ENCODE assay signal across 11 cellular contexts in the genomic region with DNA sequence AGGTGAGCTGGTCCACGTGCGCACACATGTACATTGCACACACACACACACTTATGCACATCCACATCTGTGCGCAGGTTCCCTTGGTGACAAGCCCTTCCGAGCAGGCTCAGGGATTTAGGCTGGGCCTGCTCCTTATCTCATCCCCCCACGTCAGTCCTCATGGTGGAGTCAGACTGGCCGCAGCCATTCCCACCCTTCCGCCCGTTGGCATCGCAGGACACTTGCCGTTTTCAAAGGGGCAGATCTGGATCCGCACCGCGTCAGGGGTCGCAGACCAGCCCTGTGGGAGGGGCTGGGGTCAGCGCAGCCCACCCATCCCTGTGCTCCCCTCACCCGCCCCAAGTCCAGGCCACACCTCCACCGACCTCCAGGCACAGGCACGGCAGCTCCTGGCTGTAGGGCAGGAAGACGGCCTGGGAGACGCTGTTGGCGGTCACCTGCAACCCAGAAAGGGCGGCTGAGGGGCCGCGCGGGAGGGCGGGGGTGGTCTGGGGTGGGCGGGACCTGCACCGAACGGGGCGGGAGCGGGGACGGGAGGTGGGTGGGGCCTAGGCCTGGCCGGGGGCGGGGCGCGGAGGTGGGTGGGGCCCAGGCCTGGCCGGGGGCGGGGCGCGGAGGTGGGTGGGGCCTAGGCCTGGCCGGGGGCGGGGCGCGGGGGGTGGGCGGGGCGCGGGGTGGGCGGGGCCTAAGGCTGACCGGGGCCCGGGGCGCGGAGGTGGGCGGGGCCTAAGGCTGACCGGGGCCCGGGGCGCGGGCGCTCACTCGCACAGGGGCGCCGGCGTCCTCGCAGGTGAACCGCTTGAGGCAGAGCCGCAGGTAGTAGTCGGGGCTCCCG. TPM values are rescaled to one million over a fixed set of nuclear protein-coding genes. Genes with fewer than 3 reads are reported as not detected.
DNase-seq lines count a peak whose midpoint lies in the region; ATAC-seq, FAIRE-seq and TF ChIP-seq lines count a peak whose summit lies in the region.
"Had no signal": no experiment of that assay in that cellular context is flagged by ENCODE, and none has a peak within 500 bp of the region (broad histone marks: within the 10 kb centered on the region; RNA-seq: fewer than 3 reads in every experiment).

No MANE protein-coding gene starts in this region.

- TF ChIP-seq EP300 in Ishikawa (IDR thresholded peaks at IDR 0.05; ENCODE audit: borderline replicate concordance) = no peak

- H3K27ac ChIP-seq in small intestine (ENCODE audit: low read depth in 1 of 2, low read length in 1 of 2) = no peak overlapping the region

- in situ Hi-C loops in ACHN (cut with HindIII; ENCODE audit: low pct_ligation_motif_present, low pct_unique_long_range_greater_than_20kb, low sequenced_read_pairs) = no loop called here

- no peaks in the 10 kb centered on the region for H3K9me3 ChIP-seq in small intestine (ENCODE audit: control insufficient read depth, low read depth)
- H3K9me3 ChIP-seq: Caco-2 had no signal

- no peak for ATAC-seq in GM21717 (IDR thresholded peaks at IDR 0.05; ENCODE audit: unreplicated experiment)
- ATAC-seq: Panc1 had no signal

- peak overlapping the region in 1 of 2 donors; percentile 54 for H3K4me3 ChIP-seq in small intestine (ENCODE audit: low read depth in 1 of 2, low read length in 2 of 2)

- H3K36me3 ChIP-seq in small intestine (ENCODE audit: control insufficient read depth in 2 of 2, insufficient read depth in 2 of 2, low read length in 2 of 2) = no peaks in the 10 kb centered on the region

- 16 to 27% (median 27%) methylated on average over 29 to 59 of the region's 67 CpGs for WGBS in small intestine, 3 donors

- FAIRE-seq in small intestine (lab: Jason Lieb, UNC) = no peak

- H3K4me1 ChIP-seq in small intestine (ENCODE audit: control insufficient read depth in 2 of 2, insufficient read depth in 1 of 2, low read depth in 1 of 2, low read length in 1 of 2) = peaks cover 0 to 10% of the 10 kb centered on the region in 2 donors
- H3K4me1 ChIP-seq: Caco-2 had no signal

- H3K27me3 ChIP-seq in small intestine (ENCODE audit: control insufficient read depth in 2 of 2, insufficient read depth in 2 of 2, low read length in 2 of 2) = no peaks in the 10 kb centered on the region

- DNase-seq in AG20443 (ENCODE audit: low spot score) (peak; percentile 61), mesenteric fat pad (ENCODE audit: low spot score) (peak; percentile 88), Ammon's horn (ENCODE audit: low spot score) (no peak), small intestine (no peak), ACHN (no peak)
- peak; percentile 16 for DNase-seq in effector CD8-positive, alpha-beta T cell (lab: John Stamatoyannopoulos, UW)
- DNase-seq: activated gamma-delta T cell, Caco-2 had no signal

- no peak for TF ChIP-seq RAD21 in Ishikawa (IDR thresholded peaks at IDR 0.05; ENCODE audit: low read depth)

TF ChIP-seq in Ishikawa, 13 proteins besides CTCF, POLR2A, EP300 and RAD21:
- TF ChIP-seq CREB1 (IDR thresholded peaks at IDR 0.05; ENCODE audit: low read depth) (no peak), YY1 (IDR thresholded peaks at IDR 0.05; ENCODE audit: low read depth) (no peak), ZBTB7A (IDR thresholded peaks at IDR 0.05; ENCODE audit: low read depth) (peak; percentile 52; the same call in 1 of the 2 replicates)

RNA-seq across cellular contexts. Expression of gene IL17REL, which starts 13.3 kb away (rescaled TPM):
- total RNA-seq in mesenteric fat pad = not detected
- under 1 TPM in 2 of 3 donors, not detected in 1; 0.27 to 0.49 TPM for polyA plus RNA-seq in small intestine
- total RNA-seq: Caco-2 had no signal

RNA-seq across cellular contexts. Expression of gene PIM3, which starts 38.7 kb away (rescaled TPM):
- total RNA-seq in mesenteric fat pad = 124 TPM
- 10 to 100 TPM; 35.7 to 72.2 (median 49.4) TPM for polyA plus RNA-seq in small intestine

RNA-seq across cellular contexts. Expression of gene TTLL8, which starts 58.8 kb away (rescaled TPM):
- total RNA-seq in mesenteric fat pad = not detected
- polyA plus RNA-seq in small intestine = not detected
- total RNA-seq: Caco-2 had no signal

Comparison
In these comparisons a context has a peak if more than half of its experiments do, and no peak if none do; other contexts are left out.
1. DNase-seq: peak in AG20443 (single experiment), effector CD8-positive, alpha-beta T cell (single experiment) and mesenteric fat pad (single experiment); none in Ammon's horn (single experiment), small intestine (single experiment) and ACHN (single experiment).